1 cellular context compared by ENCODE assay signal in the genomic region with DNA sequence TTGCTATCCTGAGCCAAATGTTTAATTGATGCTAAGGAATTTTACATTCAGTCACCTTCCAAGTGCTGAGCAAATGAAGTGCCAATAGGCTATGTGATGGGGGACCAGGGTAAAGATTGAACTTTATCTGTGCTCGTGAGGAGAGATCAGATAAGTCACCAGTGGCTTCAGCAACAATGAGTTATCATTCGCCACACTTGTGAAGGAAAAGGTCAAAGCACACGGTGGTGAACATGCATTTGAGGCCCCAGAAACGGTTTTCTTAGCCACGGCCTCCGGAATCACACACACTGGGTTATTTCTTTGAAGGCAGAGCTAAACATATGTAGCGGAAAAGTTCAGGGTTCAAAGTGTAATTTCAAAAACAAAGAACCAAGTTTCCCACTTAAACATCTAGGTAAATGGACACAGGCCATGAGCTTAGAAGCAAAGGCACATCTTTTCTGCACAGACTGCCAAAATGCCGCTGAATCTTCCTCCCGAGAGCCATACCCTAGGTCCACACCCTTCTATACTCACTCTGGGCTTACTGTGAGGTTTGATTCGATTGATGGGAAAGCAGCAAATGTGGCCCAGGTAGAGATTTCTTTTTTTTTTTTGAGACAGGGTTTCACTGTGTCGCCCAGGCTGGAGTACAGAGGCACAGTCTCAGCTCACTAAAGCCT.
A peak's percentile ranks its signal among the peaks of the same experiment; 100 is the strongest.
TF ChIP-seq lines count a peak whose summit lies in the region.

No MANE protein-coding gene starts in this region.

TF ChIP-seq in HepG2, 621 proteins besides CTCF, POLR2A, EP300 and RAD21 (continued from another document and continues in another):
- TF ChIP-seq, protein P1, sequence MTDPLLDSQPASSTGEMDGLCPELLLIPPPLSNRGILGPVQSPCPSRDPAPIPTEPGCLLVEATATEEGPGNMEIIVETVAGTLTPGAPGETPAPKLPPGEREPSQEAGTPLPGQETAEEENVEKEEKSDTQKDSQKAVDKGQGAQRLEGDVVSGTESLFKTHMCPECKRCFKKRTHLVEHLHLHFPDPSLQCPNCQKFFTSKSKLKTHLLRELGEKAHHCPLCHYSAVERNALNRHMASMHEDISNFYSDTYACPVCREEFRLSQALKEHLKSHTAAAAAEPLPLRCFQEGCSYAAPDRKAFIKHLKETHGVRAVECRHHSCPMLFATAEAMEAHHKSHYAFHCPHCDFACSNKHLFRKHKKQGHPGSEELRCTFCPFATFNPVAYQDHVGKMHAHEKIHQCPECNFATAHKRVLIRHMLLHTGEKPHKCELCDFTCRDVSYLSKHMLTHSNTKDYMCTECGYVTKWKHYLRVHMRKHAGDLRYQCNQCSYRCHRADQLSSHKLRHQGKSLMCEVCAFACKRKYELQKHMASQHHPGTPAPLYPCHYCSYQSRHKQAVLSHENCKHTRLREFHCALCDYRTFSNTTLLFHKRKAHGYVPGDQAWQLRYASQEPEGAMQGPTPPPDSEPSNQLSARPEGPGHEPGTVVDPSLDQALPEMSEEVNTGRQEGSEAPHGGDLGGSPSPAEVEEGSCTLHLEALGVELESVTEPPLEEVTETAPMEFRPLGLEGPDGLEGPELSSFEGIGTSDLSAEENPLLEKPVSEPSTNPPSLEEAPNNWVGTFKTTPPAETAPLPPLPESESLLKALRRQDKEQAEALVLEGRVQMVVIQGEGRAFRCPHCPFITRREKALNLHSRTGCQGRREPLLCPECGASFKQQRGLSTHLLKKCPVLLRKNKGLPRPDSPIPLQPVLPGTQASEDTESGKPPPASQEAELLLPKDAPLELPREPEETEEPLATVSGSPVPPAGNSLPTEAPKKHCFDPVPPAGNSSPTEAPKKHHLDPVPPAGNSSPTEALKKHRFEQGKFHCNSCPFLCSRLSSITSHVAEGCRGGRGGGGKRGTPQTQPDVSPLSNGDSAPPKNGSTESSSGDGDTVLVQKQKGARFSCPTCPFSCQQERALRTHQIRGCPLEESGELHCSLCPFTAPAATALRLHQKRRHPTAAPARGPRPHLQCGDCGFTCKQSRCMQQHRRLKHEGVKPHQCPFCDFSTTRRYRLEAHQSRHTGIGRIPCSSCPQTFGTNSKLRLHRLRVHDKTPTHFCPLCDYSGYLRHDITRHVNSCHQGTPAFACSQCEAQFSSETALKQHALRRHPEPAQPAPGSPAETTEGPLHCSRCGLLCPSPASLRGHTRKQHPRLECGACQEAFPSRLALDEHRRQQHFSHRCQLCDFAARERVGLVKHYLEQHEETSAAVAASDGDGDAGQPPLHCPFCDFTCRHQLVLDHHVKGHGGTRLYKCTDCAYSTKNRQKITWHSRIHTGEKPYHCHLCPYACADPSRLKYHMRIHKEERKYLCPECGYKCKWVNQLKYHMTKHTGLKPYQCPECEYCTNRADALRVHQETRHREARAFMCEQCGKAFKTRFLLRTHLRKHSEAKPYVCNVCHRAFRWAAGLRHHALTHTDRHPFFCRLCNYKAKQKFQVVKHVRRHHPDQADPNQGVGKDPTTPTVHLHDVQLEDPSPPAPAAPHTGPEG (CRISPR knock-in tag; IDR thresholded peaks at IDR 0.05), result peak; percentile 80
- TF ChIP-seq, protein P2, sequence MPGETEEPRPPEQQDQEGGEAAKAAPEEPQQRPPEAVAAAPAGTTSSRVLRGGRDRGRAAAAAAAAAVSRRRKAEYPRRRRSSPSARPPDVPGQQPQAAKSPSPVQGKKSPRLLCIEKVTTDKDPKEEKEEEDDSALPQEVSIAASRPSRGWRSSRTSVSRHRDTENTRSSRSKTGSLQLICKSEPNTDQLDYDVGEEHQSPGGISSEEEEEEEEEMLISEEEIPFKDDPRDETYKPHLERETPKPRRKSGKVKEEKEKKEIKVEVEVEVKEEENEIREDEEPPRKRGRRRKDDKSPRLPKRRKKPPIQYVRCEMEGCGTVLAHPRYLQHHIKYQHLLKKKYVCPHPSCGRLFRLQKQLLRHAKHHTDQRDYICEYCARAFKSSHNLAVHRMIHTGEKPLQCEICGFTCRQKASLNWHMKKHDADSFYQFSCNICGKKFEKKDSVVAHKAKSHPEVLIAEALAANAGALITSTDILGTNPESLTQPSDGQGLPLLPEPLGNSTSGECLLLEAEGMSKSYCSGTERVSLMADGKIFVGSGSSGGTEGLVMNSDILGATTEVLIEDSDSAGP (CRISPR knock-in tag; IDR thresholded peaks at IDR 0.05; ENCODE audit: borderline replicate concordance), result peak; percentile 42; the same call in 1 of the 2 replicates
- TF ChIP-seq ZNF670 (CRISPR knock-in tag; IDR thresholded peaks at IDR 0.05; ENCODE audit: borderline replicate concordance), result no peak
- TF ChIP-seq SIX4 (CRISPR knock-in tag; IDR thresholded peaks at IDR 0.05), result 0 out of 2 replicates have a peak, but pooled peaks have one; percentile 5
- peak; percentile 50 for TF ChIP-seq ZMYM3 (CRISPR knock-in tag; IDR thresholded peaks at IDR 0.05)
- peak; percentile 82 for TF ChIP-seq TCF7 (IDR thresholded peaks at IDR 0.05; ENCODE audit: low read depth)
- TF ChIP-seq, protein P3, sequence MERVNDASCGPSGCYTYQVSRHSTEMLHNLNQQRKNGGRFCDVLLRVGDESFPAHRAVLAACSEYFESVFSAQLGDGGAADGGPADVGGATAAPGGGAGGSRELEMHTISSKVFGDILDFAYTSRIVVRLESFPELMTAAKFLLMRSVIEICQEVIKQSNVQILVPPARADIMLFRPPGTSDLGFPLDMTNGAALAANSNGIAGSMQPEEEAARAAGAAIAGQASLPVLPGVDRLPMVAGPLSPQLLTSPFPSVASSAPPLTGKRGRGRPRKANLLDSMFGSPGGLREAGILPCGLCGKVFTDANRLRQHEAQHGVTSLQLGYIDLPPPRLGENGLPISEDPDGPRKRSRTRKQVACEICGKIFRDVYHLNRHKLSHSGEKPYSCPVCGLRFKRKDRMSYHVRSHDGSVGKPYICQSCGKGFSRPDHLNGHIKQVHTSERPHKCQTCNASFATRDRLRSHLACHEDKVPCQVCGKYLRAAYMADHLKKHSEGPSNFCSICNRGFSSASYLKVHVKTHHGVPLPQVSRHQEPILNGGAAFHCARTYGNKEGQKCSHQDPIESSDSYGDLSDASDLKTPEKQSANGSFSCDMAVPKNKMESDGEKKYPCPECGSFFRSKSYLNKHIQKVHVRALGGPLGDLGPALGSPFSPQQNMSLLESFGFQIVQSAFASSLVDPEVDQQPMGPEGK (CRISPR knock-in tag; IDR thresholded peaks at IDR 0.05), result 0 out of 2 replicates have a peak, but pooled peaks have one; percentile 34
- TF ChIP-seq, protein P4, sequence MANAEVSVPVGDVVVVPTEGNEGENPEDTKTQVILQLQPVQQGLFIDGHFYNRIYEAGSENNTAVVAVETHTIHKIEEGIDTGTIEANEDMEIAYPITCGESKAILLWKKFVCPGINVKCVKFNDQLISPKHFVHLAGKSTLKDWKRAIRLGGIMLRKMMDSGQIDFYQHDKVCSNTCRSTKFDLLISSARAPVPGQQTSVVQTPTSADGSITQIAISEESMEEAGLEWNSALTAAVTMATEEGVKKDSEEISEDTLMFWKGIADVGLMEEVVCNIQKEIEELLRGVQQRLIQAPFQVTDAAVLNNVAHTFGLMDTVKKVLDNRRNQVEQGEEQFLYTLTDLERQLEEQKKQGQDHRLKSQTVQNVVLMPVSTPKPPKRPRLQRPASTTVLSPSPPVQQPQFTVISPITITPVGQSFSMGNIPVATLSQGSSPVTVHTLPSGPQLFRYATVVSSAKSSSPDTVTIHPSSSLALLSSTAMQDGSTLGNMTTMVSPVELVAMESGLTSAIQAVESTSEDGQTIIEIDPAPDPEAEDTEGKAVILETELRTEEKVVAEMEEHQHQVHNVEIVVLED (CRISPR knock-in tag; IDR thresholded peaks at IDR 0.05; ENCODE audit: borderline replicate concordance), result peak; percentile 45; the same call in 1 of the 2 replicates
- TF ChIP-seq ZFX (CRISPR knock-in tag; IDR thresholded peaks at IDR 0.05; ENCODE audit: low read depth), result peak; percentile 78
- TF ChIP-seq POGZ (CRISPR knock-in tag; IDR thresholded peaks at IDR 0.05), result peak; percentile 70
- TF ChIP-seq, protein P5, sequence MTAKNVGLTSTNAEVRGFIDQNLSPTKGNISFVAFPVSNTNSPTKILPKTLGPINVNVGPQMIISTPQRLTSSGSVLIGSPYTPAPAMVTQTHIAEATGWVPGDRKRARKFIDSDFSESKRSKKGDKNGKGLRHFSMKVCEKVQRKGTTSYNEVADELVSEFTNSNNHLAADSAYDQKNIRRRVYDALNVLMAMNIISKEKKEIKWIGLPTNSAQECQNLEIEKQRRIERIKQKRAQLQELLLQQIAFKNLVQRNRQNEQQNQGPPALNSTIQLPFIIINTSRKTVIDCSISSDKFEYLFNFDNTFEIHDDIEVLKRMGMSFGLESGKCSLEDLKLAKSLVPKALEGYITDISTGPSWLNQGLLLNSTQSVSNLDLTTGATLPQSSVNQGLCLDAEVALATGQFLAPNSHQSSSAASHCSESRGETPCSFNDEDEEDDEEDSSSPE (CRISPR knock-in tag; IDR thresholded peaks at IDR 0.05), result peak; percentile 49; the same call in 1 of the 2 replicates
- no peak for TF ChIP-seq ZNF569 (CRISPR knock-in tag; IDR thresholded peaks at IDR 0.05; ENCODE audit: borderline replicate concordance)
- TF ChIP-seq, protein P6, sequence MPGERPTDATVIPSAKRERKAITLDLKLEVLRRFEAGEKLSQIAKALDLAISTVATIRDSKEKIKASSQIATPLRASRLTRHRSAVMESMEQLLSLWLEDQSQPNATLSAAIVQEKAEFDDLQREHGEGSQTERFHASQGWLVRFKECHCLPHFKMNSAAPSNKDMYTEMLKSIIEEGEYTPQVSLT (CRISPR knock-in tag; IDR thresholded peaks at IDR 0.05; ENCODE audit: borderline replicate concordance, low read depth), result peak; percentile 63; the same call in 1 of the 2 replicates
- peak; percentile 66; the same call in 1 of the 2 replicates for TF ChIP-seq ZSCAN25 (CRISPR knock-in tag; IDR thresholded peaks at IDR 0.05)
- TF ChIP-seq SAP130 (CRISPR knock-in tag; IDR thresholded peaks at IDR 0.05; ENCODE audit: low read depth), result peak; percentile 48; the same call in 1 of the 2 replicates
- no peak for TF ChIP-seq ZNF713 (CRISPR knock-in tag; IDR thresholded peaks at IDR 0.05)
- TF ChIP-seq, protein P7, sequence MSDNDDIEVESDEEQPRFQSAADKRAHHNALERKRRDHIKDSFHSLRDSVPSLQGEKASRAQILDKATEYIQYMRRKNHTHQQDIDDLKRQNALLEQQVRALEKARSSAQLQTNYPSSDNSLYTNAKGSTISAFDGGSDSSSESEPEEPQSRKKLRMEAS (IDR thresholded peaks at IDR 0.05), result peak; percentile 82
- TF ChIP-seq, protein P8, sequence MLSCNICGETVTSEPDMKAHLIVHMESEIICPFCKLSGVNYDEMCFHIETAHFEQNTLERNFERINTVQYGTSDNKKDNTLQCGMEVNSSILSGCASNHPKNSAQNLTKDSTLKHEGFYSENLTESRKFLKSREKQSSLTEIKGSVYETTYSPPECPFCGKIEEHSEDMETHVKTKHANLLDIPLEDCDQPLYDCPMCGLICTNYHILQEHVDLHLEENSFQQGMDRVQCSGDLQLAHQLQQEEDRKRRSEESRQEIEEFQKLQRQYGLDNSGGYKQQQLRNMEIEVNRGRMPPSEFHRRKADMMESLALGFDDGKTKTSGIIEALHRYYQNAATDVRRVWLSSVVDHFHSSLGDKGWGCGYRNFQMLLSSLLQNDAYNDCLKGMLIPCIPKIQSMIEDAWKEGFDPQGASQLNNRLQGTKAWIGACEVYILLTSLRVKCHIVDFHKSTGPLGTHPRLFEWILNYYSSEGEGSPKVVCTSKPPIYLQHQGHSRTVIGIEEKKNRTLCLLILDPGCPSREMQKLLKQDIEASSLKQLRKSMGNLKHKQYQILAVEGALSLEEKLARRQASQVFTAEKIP (CRISPR knock-in tag; IDR thresholded peaks at IDR 0.05; ENCODE audit: borderline replicate concordance), result no peak
- peak; percentile 47; the same call in 1 of the 2 replicates for TF ChIP-seq POLR2G (IDR thresholded peaks at IDR 0.05; ENCODE audit: low read depth, low read length)
- TF ChIP-seq ZNF720 (CRISPR knock-in tag; IDR thresholded peaks at IDR 0.05), result no peak
- TF ChIP-seq RXRA (CRISPR knock-in tag; IDR thresholded peaks at IDR 0.05), result peak; percentile 69; the same call in 1 of the 2 replicates
- no peak for TF ChIP-seq NFYC (CRISPR knock-in tag; IDR thresholded peaks at IDR 0.05)
- TF ChIP-seq MYC (CRISPR knock-in tag; IDR thresholded peaks at IDR 0.05; ENCODE audit: borderline replicate concordance), result peak; percentile 73
- peak; percentile 86 for TF ChIP-seq PPARG (CRISPR knock-in tag; conservative IDR thresholded peaks at IDR 0.05)
- peak; percentile 57 for TF ChIP-seq FOSL2 (CRISPR knock-in tag; IDR thresholded peaks at IDR 0.05)
- TF ChIP-seq, protein P9, sequence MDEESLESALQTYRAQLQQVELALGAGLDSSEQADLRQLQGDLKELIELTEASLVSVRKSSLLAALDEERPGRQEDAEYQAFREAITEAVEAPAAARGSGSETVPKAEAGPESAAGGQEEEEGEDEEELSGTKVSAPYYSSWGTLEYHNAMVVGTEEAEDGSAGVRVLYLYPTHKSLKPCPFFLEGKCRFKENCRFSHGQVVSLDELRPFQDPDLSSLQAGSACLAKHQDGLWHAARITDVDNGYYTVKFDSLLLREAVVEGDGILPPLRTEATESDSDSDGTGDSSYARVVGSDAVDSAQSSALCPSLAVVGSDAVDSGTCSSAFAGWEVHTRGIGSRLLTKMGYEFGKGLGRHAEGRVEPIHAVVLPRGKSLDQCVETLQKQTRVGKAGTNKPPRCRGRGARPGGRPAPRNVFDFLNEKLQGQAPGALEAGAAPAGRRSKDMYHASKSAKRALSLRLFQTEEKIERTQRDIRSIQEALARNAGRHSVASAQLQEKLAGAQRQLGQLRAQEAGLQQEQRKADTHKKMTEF (CRISPR knock-in tag; IDR thresholded peaks at IDR 0.05), result peak; percentile 90
- peak; percentile 52; the same call in 1 of the 2 replicates for TF ChIP-seq HMG20A (CRISPR knock-in tag; IDR thresholded peaks at IDR 0.05; ENCODE audit: borderline replicate concordance)
- peak; percentile 58; the same call in 1 of the 2 replicates for TF ChIP-seq ZNF788 (CRISPR knock-in tag; IDR thresholded peaks at IDR 0.05; ENCODE audit: borderline replicate concordance)
- 0 out of 2 replicates have a peak, but pooled peaks have one; percentile 67 for TF ChIP-seq ARID2 (CRISPR knock-in tag; IDR thresholded peaks at IDR 0.05; ENCODE audit: borderline replicate concordance)
- TF ChIP-seq SUZ12 (IDR thresholded peaks at IDR 0.05; ENCODE audit: low read depth, low read length), result no peak
- TF ChIP-seq PITX1 (CRISPR knock-in tag; IDR thresholded peaks at IDR 0.05), result peak; percentile 74
- no peak for TF ChIP-seq SNRNP70 (IDR thresholded peaks at IDR 0.05; ENCODE audit: low read depth, low read length)
- 0 out of 2 replicates have a peak, but pooled peaks have one; percentile 62 for TF ChIP-seq ZNF431 (CRISPR knock-in tag; IDR thresholded peaks at IDR 0.05; ENCODE audit: borderline replicate concordance, low read depth)
- TF ChIP-seq ELF3 (CRISPR knock-in tag; IDR thresholded peaks at IDR 0.05), result peak; percentile 86; the same call in 1 of the 2 replicates
